Comparison of ENCODE assay signal across 21 cellular contexts in the genomic region with DNA sequence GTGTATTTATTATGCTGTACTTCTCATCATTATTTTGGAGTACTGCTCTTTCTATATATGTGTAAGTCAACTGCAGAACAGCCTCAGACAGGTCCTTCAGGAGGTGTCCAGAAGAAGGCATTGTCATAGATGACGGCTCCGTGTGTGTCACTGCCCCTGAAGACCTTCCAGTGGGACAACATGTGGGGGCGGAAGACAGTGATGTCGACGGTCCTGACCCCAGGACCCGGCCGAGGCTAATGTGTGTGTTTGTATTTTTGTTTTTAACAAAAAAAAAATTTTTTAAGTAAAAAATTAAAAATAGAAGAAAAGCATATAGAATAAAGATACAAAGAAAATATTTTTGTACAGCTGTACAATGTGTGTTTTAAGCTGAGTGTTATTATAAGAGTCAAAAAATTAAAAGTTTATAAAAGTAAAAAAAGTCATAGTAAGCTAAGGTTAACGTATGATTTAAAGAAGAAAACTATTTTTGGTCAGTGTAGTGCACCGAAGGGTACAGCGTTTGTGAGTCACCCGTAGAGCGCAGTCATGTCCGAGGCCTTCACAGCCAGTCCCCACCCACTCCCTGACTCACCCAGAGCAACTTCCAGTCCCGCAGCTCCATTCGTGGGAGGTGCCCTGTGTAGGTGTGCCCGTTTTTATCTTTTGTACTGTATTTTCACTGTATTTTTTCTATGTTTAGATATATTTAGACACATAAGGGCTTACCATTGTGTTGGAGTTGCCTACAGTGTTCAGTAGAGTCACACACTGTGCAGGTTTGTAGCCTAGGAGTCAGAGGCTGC. TPM values are rescaled to one million over a fixed set of nuclear protein-coding genes. Genes with fewer than 3 reads are reported as not detected.
DNase-seq lines count a peak whose midpoint lies in the region; ATAC-seq and TF ChIP-seq lines count a peak whose summit lies in the region.
"Had no signal": no experiment of that assay in that cellular context is flagged by ENCODE, and none has a peak within 500 bp of the region (broad histone marks: within the 10 kb centered on the region; RNA-seq: fewer than 3 reads in every experiment).

No MANE protein-coding gene starts in this region.

- no peaks in the 10 kb centered on the region for H3K4me1 Mint-ChIP-seq in Calu3 (ENCODE audit: low read depth, unreplicated experiment)
- H3K4me1 Mint-ChIP-seq: CD4-positive, CD25-positive, alpha-beta regulatory T cell; T-helper 17 cell had no signal

- no peaks in the 10 kb centered on the region for H3K9me3 Mint-ChIP-seq in Calu3 (ENCODE audit: low read depth, unreplicated experiment)

- H3K4me3 ChIP-seq in fibroblast of mammary gland (ENCODE audit: control insufficient read depth, low read depth, low read length): no peak overlapping the region
- H3K4me3 ChIP-seq: SJCRH30, smooth muscle cell, thoracic aorta had no signal

- no peak overlapping the region for H3K4me3 Mint-ChIP-seq in Calu3 (ENCODE audit: low read depth, unreplicated experiment)
- H3K4me3 Mint-ChIP-seq: activated CD4-positive, alpha-beta memory T cell treated with anti-CD3 and anti-CD28 coated beads for 36 hours; CD4-positive, CD25-positive, alpha-beta regulatory T cell; T-helper 17 cell had no signal

- TF ChIP-seq CTCF in Calu3 (IDR thresholded peaks at IDR 0.05; ENCODE audit: unreplicated experiment): no peak
- no peak for TF ChIP-seq CTCF in fibroblast of mammary gland (conservative IDR thresholded peaks at IDR 0.05; ENCODE audit: control insufficient read depth, insufficient read depth, low read depth, low read length)

- no peaks in the 10 kb centered on the region for H3K36me3 Mint-ChIP-seq in Calu3 (ENCODE audit: insufficient read depth, unreplicated experiment)
- H3K36me3 Mint-ChIP-seq: CD4-positive, CD25-positive, alpha-beta regulatory T cell had no signal

- BruUV-seq in Calu3 (replicated peaks; lab: Mats Ljungman, UMichigan): no TSS peak

- intact Hi-C loops in Calu3 (cut with micrococcal nuclease; ENCODE audit: unreplicated experiment): no loop called here

- DNase-seq in Calu3 (peak; percentile 13), HT1080 (ENCODE audit: low read depth) (peak; percentile 73), RPMI7951 (ENCODE audit: low read depth) (peak; percentile 44), fibroblast of mammary gland (ENCODE audit: low read depth) (peak; percentile 11), midbrain (lab: John Stamatoyannopoulos, UW) (no peak), SIG-M5 treated with dmso at 0.1 percent for 504 hours (lab: John Stamatoyannopoulos, UW; ENCODE audit: unreplicated experiment) (no peak), SKM-1 treated with dmso at 0.1 percent for 144 hours (lab: John Stamatoyannopoulos, UW; ENCODE audit: unreplicated experiment) (no peak)
- DNase-seq: activated CD4-positive, alpha-beta memory T cell treated with anti-CD3 and anti-CD28 coated beads for 36 hours; CD4-positive, CD25-positive, alpha-beta regulatory T cell; Kasumi-1; NCI-H1436 treated with DMSO at 0.1 percent for 48 hours; NCI-H69; SJCRH30; stimulated activated CD4-positive, alpha-beta T cell treated with anti-CD3 and anti-CD28 coated beads, Interleukin-2, amount 100 ng/mL, for 48 hours; stimulated activated naive CD4-positive, alpha-beta T cell treated with Interleukin-2 at 50 U/mL for 16 hours; T-helper 17 cell had no signal

- H3K27me3 Mint-ChIP-seq in Calu3 (ENCODE audit: unreplicated experiment): peaks cover 15% of the 10 kb centered on the region

- CTCF ChIA-PET in Calu3 (lab: Charles Lee): interaction anchor here (0.6 kb wide), 1 partner anchor 19 kb away, joined by 4 read pairs; no protein-coding TSS in a partner anchor

- ATAC-seq in GM19463 (IDR thresholded peaks at IDR 0.05; ENCODE audit: unreplicated experiment): no peak
- ATAC-seq: T-helper 17 cell had no signal

- no peak overlapping the region for H3K27ac Mint-ChIP-seq in Calu3 (ENCODE audit: unreplicated experiment)
- H3K27ac Mint-ChIP-seq: activated CD4-positive, alpha-beta memory T cell treated with anti-CD3 and anti-CD28 coated beads for 36 hours; CD4-positive, CD25-positive, alpha-beta regulatory T cell; T-helper 17 cell had no signal

RNA-seq across cellular contexts. Expression of a gene that starts 42.2 kb away (rescaled TPM):
- total RNA-seq in Calu3 (2022): not detected in 2 replicates
- not detected in 2 replicates for total RNA-seq in HT1080 (2014; rRNA removed; shearing (Covaris generic))
- not detected in 2 replicates for polyA plus RNA-seq in HT1080 (2015; cell fraction: cytosol; rRNA removed)
- not detected in 2 replicates for polyA plus RNA-seq in HT1080 (2015; cell fraction: nucleus; rRNA removed)
- not detected in 2 replicates for total RNA-seq in RPMI7951 (2014; rRNA removed; shearing (Covaris generic))
- total RNA-seq: activated CD4-positive, alpha-beta memory T cell treated with anti-CD3 and anti-CD28 coated beads for 36 hours; cardiac septum; CD4-positive, CD25-positive, alpha-beta regulatory T cell; fibroblast of lung; SJCRH30; smooth muscle cell; T-helper 17 cell; thoracic aorta had no signal
- polyA plus RNA-seq: CD4-positive, CD25-positive, alpha-beta regulatory T cell; fibroblast of lung; smooth muscle cell had no signal

Comparison
In these comparisons a context has a peak if more than half of its experiments do, and no peak if none do; other contexts are left out.
1. DNase-seq: peak in Calu3 (single experiment), HT1080 (single experiment), RPMI7951 (single experiment) and fibroblast of mammary gland (single experiment); none in midbrain (single experiment), SIG-M5 treated with dmso at 0.1 percent for 504 hours (single experiment) and SKM-1 treated with dmso at 0.1 percent for 144 hours (single experiment).